In the genomic region with DNA sequence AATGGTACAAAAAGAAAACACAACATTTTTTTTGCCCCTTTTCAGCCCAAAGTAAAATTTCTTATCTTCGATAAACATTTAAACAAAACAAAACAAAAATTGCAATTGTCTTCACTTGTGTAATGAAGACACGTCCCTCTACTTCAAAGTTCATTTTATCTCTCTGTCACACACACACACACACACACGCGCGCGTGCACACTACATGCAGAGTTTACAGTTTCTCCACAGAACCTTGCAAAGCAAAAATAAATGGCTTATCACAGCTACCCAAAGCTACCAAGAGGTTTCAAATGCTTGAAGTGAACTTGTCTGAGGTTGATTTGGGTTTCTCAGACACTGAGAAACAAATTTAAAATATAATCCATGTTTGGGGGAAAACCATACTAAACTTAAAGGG, we compare ENCODE assay signal across 9 cellular contexts.
DNase-seq lines count a peak whose midpoint lies in the region; ATAC-seq, FAIRE-seq and TF ChIP-seq lines count a peak whose summit lies in the region.
"Had no signal": no experiment of that assay in that cellular context is flagged by ENCODE, and none has a peak within 500 bp of the region (broad histone marks: within the 10 kb centered on the region; RNA-seq: fewer than 3 reads in every experiment).

No MANE protein-coding gene starts in this region.

- H3K79me2 ChIP-seq in DOHH2 (ENCODE audit: control insufficient read depth, low read length) (peaks cover 100% of the 10 kb centered on the region), astrocyte (ENCODE audit: insufficient read depth, low read length) (peaks cover 100% of the 10 kb centered on the region), parathyroid adenoma (no peaks in the 10 kb centered on the region)

- peaks cover 92% of the 10 kb centered on the region for H3K4me1 ChIP-seq in DOHH2 (ENCODE audit: control insufficient read depth, low read length)
- H3K4me1 ChIP-seq in astrocyte (ENCODE audit: insufficient read depth, low read length), result peaks cover 57% of the 10 kb centered on the region
- no peaks in the 10 kb centered on the region for H3K4me1 ChIP-seq in parathyroid adenoma
- peaks cover 0 to 21% of the 10 kb centered on the region in 2 donors for H3K4me1 ChIP-seq in small intestine (ENCODE audit: control insufficient read depth in 2 of 2, insufficient read depth in 1 of 2, low read depth in 1 of 2, low read length in 1 of 2)

- H3K36me3 ChIP-seq in DOHH2 (ENCODE audit: control insufficient read depth, low read length) (peaks cover 100% of the 10 kb centered on the region), KOPT-K1 (ENCODE audit: insufficient read depth, low read length) (peaks cover 84% of the 10 kb centered on the region), astrocyte (ENCODE audit: insufficient read depth, low read length) (peaks cover 9% of the 10 kb centered on the region), parathyroid adenoma (ENCODE audit: control insufficient read depth, insufficient read depth, low read length) (no peaks in the 10 kb centered on the region), small intestine (ENCODE audit: control insufficient read depth in 2 of 2, insufficient read depth in 2 of 2, low read length in 2 of 2) (peaks cover 0 to 6% of the 10 kb centered on the region in 2 donors)

- no peak for ATAC-seq in HG02870 (IDR thresholded peaks at IDR 0.05; ENCODE audit: unreplicated experiment)

- H3K9me3 ChIP-seq in DOHH2 (ENCODE audit: control insufficient read depth, insufficient read depth, low read length) (no peaks in the 10 kb centered on the region), KOPT-K1 (ENCODE audit: insufficient read depth, low read length, poor library complexity, severe bottlenecking) (no peaks in the 10 kb centered on the region), astrocyte (ENCODE audit: insufficient read depth, low read depth, low read length) (no peaks in the 10 kb centered on the region), parathyroid adenoma (ENCODE audit: control insufficient read depth, low read length) (no peaks in the 10 kb centered on the region), small intestine (ENCODE audit: control insufficient read depth, low read depth) (no peaks in the 10 kb centered on the region)
- H3K9me3 ChIP-seq: sigmoid colon had no signal

- peak overlapping the region; percentile 73 for H3K4me3 ChIP-seq in DOHH2 (ENCODE audit: low read length)
- no peak overlapping the region for H3K4me3 ChIP-seq in astrocyte (ENCODE audit: insufficient read depth, low read depth, low read length)
- H3K4me3 ChIP-seq in parathyroid adenoma (ENCODE audit: low read depth, low read length), result no peak overlapping the region
- H3K4me3 ChIP-seq in small intestine (ENCODE audit: low read depth in 1 of 2, low read length in 2 of 2), result no peak overlapping the region
- H3K4me3 ChIP-seq: sigmoid colon had no signal

- no peak overlapping the region for H3K27ac Mint-ChIP-seq in astrocyte (ENCODE audit: unreplicated experiment)

- H3K9me3 Mint-ChIP-seq in astrocyte (ENCODE audit: unreplicated experiment), result no peaks in the 10 kb centered on the region

- peaks cover 8% of the 10 kb centered on the region for H3K36me3 Mint-ChIP-seq in astrocyte (ENCODE audit: low read depth, unreplicated experiment)

- H3K4me2 ChIP-seq in DOHH2 (ENCODE audit: low read length) (peak overlapping the region; percentile 71), astrocyte (ENCODE audit: low read length) (peak overlapping the region; percentile 92), parathyroid adenoma (ENCODE audit: low read length) (peak overlapping the region; percentile 44)

- H2AFZ ChIP-seq in astrocyte (ENCODE audit: low read depth, low read length) (no peak overlapping the region), parathyroid adenoma (no peak overlapping the region)

- no peak for FAIRE-seq in astrocyte (lab: Jason Lieb, UNC)
- no peak for FAIRE-seq in small intestine (lab: Jason Lieb, UNC)

- H3K27me3 ChIP-seq in DOHH2 (ENCODE audit: control insufficient read depth, low read length) (no peaks in the 10 kb centered on the region), astrocyte (ENCODE audit: insufficient read depth, low read length) (no peaks in the 10 kb centered on the region), parathyroid adenoma (ENCODE audit: control insufficient read depth, insufficient read depth, low read length) (no peaks in the 10 kb centered on the region), small intestine (ENCODE audit: control insufficient read depth in 2 of 2, insufficient read depth in 2 of 2, low read length in 2 of 2) (no peaks in the 10 kb centered on the region)
- H3K27me3 ChIP-seq: sigmoid colon had no signal

- H3K27ac ChIP-seq in DOHH2 (ENCODE audit: low read depth, low read length) (no peak overlapping the region), KOPT-K1 (ENCODE audit: low read depth, low read length, poor library complexity, severe bottlenecking) (peak overlapping the region; percentile 99), astrocyte (ENCODE audit: low read depth, low read length) (no peak overlapping the region), parathyroid adenoma (no peak overlapping the region), small intestine (ENCODE audit: low read depth in 1 of 2, low read length in 1 of 2) (peak overlapping the region in 1 of 2 donors; percentile 72)

- peak overlapping the region; percentile 56 for H3K4me3 Mint-ChIP-seq in astrocyte (ENCODE audit: unreplicated experiment)

- no peak overlapping the region for H3K9ac ChIP-seq in astrocyte (ENCODE audit: low read length)
- H3K9ac ChIP-seq in parathyroid adenoma, result no peak overlapping the region

- no peaks in the 10 kb centered on the region for H3K27me3 Mint-ChIP-seq in astrocyte (ENCODE audit: low read depth, unreplicated experiment)

- peaks cover 60% of the 10 kb centered on the region for H3K4me1 Mint-ChIP-seq in astrocyte (ENCODE audit: low read depth, unreplicated experiment)

- TF ChIP-seq CTCF in DOHH2 (IDR thresholded peaks at IDR 0.05; ENCODE audit: low read depth, low read length, poor library complexity, severe bottlenecking) (no peak), astrocyte (IDR thresholded peaks at IDR 0.05; ENCODE audit: insufficient read depth, low read depth, low read length) (no peak), parathyroid adenoma (IDR thresholded peaks at IDR 0.05) (no peak)

- H4K20me1 ChIP-seq in DOHH2 (ENCODE audit: control insufficient read depth, insufficient read depth, low read depth, low read length) (peaks cover 75% of the 10 kb centered on the region), astrocyte (ENCODE audit: insufficient read depth, low read length) (peaks cover 99% of the 10 kb centered on the region)

- 0 out of 2 replicates have a peak, but pooled peaks cover 6% of the 10 kb centered on the region for H3F3A ChIP-seq in DOHH2 (ENCODE audit: control insufficient read depth, insufficient read depth)

- H3K9me2 ChIP-seq in DOHH2 (replicated peaks; ENCODE audit: control insufficient read depth, low read length), result no peaks in the 10 kb centered on the region

- DNase-seq in astrocyte (ENCODE audit: low read depth) (no peak), NCI-H446 treated with DMSO at 0.1 percent for 48 hours (lab: John Stamatoyannopoulos, UW) (no peak), small intestine (no peak)
- DNase-seq: activated CD4-positive, CD25-positive, alpha-beta regulatory T cell; sigmoid colon had no signal

- WGBS in small intestine, 3 donors, result 47 to 65% (median 57%) methylated on average over 6 of the region's 6 CpGs
